ENCODE assay signal across 11 cellular contexts in the genomic region with DNA sequence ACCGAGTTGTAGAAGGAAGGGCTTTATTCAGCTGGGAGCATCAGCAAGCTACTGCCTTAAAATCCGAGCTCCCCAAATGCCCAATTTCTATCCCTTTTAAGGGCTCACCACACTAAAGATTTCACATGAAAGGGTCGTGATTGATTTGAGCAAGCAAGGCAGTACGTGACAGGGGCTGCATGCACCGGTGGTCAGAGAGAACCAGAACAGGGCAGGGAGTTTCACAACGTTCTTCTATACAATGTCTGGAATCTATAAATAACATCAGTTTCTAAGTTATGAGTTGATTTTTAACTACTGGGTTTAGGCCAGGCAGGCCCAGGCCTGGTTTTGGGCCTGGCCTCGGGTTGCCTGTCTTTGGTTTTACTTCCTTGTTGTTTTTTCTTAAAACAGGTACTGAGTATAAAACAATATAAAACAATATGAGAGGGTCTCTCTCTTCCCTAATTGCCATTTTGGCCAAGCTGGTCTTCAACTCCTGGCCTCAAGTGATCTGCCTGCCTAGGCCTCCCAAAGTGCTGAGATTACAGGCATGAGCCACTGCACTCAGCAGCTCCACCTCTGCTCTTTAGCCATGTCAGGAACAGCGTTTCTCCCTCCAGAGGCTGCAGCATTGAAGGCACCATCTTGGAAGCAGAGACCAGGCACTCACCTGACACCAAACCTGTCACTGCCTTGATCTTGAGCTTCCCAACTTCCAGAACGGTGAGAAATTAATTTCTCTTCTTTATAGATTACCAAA. TPM values are rescaled to one million over a fixed set of nuclear protein-coding genes. Genes with fewer than 3 reads are reported as not detected.
DNase-seq lines count a peak whose midpoint lies in the region; ATAC-seq and FAIRE-seq lines count a peak whose summit lies in the region.
"Not testable (repeated sequence)": the region's sequence is repeated elsewhere in the genome, so short reads cannot be mapped to it uniquely, and the experiment has no call there.
"Had no signal": no experiment of that assay in that cellular context is flagged by ENCODE, and none has a peak within 500 bp of the region (broad histone marks: within the 10 kb centered on the region; RNA-seq: fewer than 3 reads in every experiment).

No MANE protein-coding gene starts in this region.

- H3K4me1 ChIP-seq in neuronal stem cell (ENCODE audit: control insufficient read depth in 2 of 2, insufficient read depth in 1 of 2, low read depth in 1 of 2, low read length in 2 of 2), result not testable (repeated sequence)

- H3K23ac ChIP-seq in neuronal stem cell (ENCODE audit: low read depth, low read length, poor library complexity), result not testable (repeated sequence)

- not testable (repeated sequence) for DNase-seq in GM18507 (ENCODE audit: extremely low spot score, insufficient read length, low read depth); neuronal stem cell (ENCODE audit: low spot score)

- H4K91ac ChIP-seq in neuronal stem cell (ENCODE audit: low read depth, low read length, poor library complexity), result not testable (repeated sequence)

- not testable (repeated sequence) for H3K9ac ChIP-seq in neuronal stem cell (ENCODE audit: low read depth, low read length, poor library complexity)

- H2AK5ac ChIP-seq in neuronal stem cell (ENCODE audit: low read depth, low read length), result not testable (repeated sequence)

- not testable (repeated sequence) for H2BK15ac ChIP-seq in neuronal stem cell (ENCODE audit: low read length)

- H2BK5ac ChIP-seq in neuronal stem cell (ENCODE audit: low read length), result not testable (repeated sequence)

- not testable (repeated sequence) for H3K27ac ChIP-seq in neuronal stem cell (replicated peaks; ENCODE audit: low read length)

- H3K79me1 ChIP-seq in neuronal stem cell (ENCODE audit: low read depth, low read length), result not testable (repeated sequence)

- H3K36me3 ChIP-seq in neuronal stem cell (replicated peaks in 1 of 2; ENCODE audit: control insufficient read depth in 2 of 2, insufficient read depth in 2 of 2, low read length in 2 of 2), result not testable (repeated sequence)

- not testable (repeated sequence) for H3K4me3 ChIP-seq in neuronal stem cell (ENCODE audit: low read length in 2 of 2)

- not testable (repeated sequence) for H3K9me3 ChIP-seq in neuronal stem cell (replicated peaks in 1 of 2; ENCODE audit: control insufficient read depth in 2 of 2, insufficient read depth in 1 of 2, low read depth in 1 of 2, low read length in 2 of 2)

- not testable (repeated sequence) for H3K18ac ChIP-seq in neuronal stem cell (ENCODE audit: low read length)

- H3K4ac ChIP-seq in neuronal stem cell (ENCODE audit: low read length), result not testable (repeated sequence)

- H2AFZ ChIP-seq in neuronal stem cell (ENCODE audit: low read length), result peak overlapping the region; percentile 29

- peak; percentile 54 for ATAC-seq in GM19025 (IDR thresholded peaks at IDR 0.05; ENCODE audit: low read depth, unreplicated experiment)
- ATAC-seq in GM19468 (IDR thresholded peaks at IDR 0.05; ENCODE audit: extremely low read depth, unreplicated experiment), result peak; percentile 43
- ATAC-seq in GM21825 (IDR thresholded peaks at IDR 0.05; ENCODE audit: unreplicated experiment), result peak; percentile 53
- peak; percentile 54 for ATAC-seq in HG02884 (IDR thresholded peaks at IDR 0.05; ENCODE audit: unreplicated experiment)
- ATAC-seq in HG03108 (IDR thresholded peaks at IDR 0.05; ENCODE audit: unreplicated experiment), result peak; percentile 49
- ATAC-seq in HG03521 (IDR thresholded peaks at IDR 0.05; ENCODE audit: unreplicated experiment), result peak; percentile 54

- not testable (repeated sequence) for H3K4me2 ChIP-seq in neuronal stem cell (ENCODE audit: insufficient read depth, low read length, poor library complexity, severe bottlenecking)

- H3K27me3 ChIP-seq in neuronal stem cell (ENCODE audit: control insufficient read depth in 3 of 3, insufficient read depth in 3 of 3, low read depth in 1 of 3, low read length in 3 of 3), result not testable (repeated sequence)

- peak; percentile 93 for FAIRE-seq in GM18507 (lab: Jason Lieb, UNC)

- not testable (repeated sequence) for H2BK120ac ChIP-seq in neuronal stem cell (ENCODE audit: low read depth, low read length)

- not testable (repeated sequence) for H2BK12ac ChIP-seq in neuronal stem cell (ENCODE audit: low read length)

- WGBS in neuronal stem cell (ENCODE audit: extremely low coverage in 2 of 2, insufficient read length in 2 of 2, insufficient replicate concordance in 1 of 2), 2 donors, result no CpG with 5 or more reads among the region's 9 CpGs

- H4K8ac ChIP-seq in neuronal stem cell (ENCODE audit: low read depth, low read length), result not testable (repeated sequence)

- not testable (repeated sequence) for H3K14ac ChIP-seq in neuronal stem cell (ENCODE audit: low read length)

RNA-seq across cellular contexts. Expression of a gene that starts 41.4 kb away (rescaled TPM):
- polyA plus RNA-seq in neuronal stem cell (2013, experiment 1 of 2), result 3.2 TPM
- polyA plus RNA-seq in neuronal stem cell (2013, experiment 2 of 2), result 3.0 TPM
- polyA plus RNA-seq: mammary epithelial cell had no signal

RNA-seq across cellular contexts. Expression of a gene that starts 59.1 kb away (rescaled TPM):
- 11.1 TPM for polyA plus RNA-seq in neuronal stem cell (2013, experiment 1 of 2)
- 12.0 TPM for polyA plus RNA-seq in neuronal stem cell (2013, experiment 2 of 2)
- polyA plus RNA-seq: CD8-positive, alpha-beta memory T cell; mammary epithelial cell; spleen had no signal
